In the genomic region with DNA sequence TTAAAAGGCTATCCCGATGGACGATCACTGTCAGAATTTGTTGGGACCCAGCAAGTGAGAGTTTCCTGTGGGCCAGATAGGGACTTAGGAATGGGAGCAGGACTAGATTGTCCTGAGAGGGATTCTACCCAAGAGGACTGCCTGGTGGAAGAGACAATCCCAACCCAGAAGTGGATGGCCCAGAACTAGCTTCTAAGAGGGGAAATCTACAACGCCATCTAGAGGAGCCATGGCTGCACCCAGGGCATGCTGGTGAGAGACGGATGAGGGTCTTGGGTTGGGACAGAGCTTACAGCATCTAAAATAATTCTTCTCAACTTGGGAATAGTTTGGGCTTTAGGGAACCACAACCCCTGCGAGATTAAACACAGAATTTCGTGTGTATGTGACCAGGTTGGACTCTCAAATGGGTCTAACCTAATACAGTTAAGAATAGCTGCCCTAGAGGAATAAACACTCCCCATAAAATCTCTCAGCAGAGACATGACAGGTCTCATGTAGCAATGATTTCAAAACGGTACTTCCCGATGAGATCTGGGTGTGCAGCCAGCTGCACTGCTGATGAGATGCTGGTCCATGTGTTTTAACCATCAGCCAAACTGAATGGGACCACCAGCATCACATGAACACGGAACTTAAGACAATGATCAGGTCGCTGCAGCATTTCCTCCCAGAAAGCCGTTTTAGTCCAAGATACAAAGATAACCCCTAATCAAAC, we compare ENCODE assay signal across 21 cellular contexts. TPM values are rescaled to one million over a fixed set of nuclear protein-coding genes. Genes with fewer than 3 reads are reported as not detected.
DNase-seq lines count a peak whose midpoint lies in the region; TF ChIP-seq lines count a peak whose summit lies in the region.
"Had no signal": no experiment of that assay in that cellular context is flagged by ENCODE, and none has a peak within 500 bp of the region (broad histone marks: within the 10 kb centered on the region; RNA-seq: fewer than 3 reads in every experiment).

No MANE protein-coding gene starts in this region.

- no peaks in the 10 kb centered on the region for H3K36me3 ChIP-seq in Karpas-422 (ENCODE audit: insufficient read depth, low read length)
- H3K36me3 ChIP-seq in endodermal cell (ENCODE audit: control insufficient read depth, insufficient read depth, low read length), result no peaks in the 10 kb centered on the region
- H3K36me3 ChIP-seq in rectal smooth muscle tissue (ENCODE audit: control insufficient read depth, insufficient read depth, low read length), result no peaks in the 10 kb centered on the region
- H3K36me3 ChIP-seq: HAP-1 had no signal

- H3K27ac Mint-ChIP-seq in endodermal cell, result no peak overlapping the region
- H3K27ac Mint-ChIP-seq: activated T-helper 1 cell treated with anti-CD3 and anti-CD28 coated beads, Interleukin-12 subunit alpha, Interleukin-12 subunit beta, Interleukin-2, Interleukin-4 antibody, amounts not matched to agents 30 ng/mL and 10 ng/mL and 1 ng/mL, durations not matched to agents 14 hours and 24 hours and 36 hours; CD4-positive, alpha-beta memory T cell; natural killer cell treated with Interleukin-12 subunit alpha and Interleukin-12 subunit beta and Interleukin-15 and Interleukin-18, amount 100 ng/mL, for 72 hours; type B pancreatic cell had no signal

- DNase-seq in Karpas-422 (peak; percentile 48), endodermal cell (peak; percentile 65), DMS79 (lab: John Stamatoyannopoulos, UW) (no peak), caudate nucleus (lab: John Stamatoyannopoulos, UW) (no peak)
- DNase-seq in stimulated activated CD4-positive, alpha-beta T cell treated with anti-CD3 and anti-CD28 coated beads, Interleukin-4, amount 100 ng/mL, for 24 hours, result no peak
- DNase-seq: activated CD4-positive, alpha-beta T cell treated with anti-CD3 and anti-CD28 coated beads, Interleukin-2, amount 50 U/mL, for 48 hours; CD4-positive, alpha-beta memory T cell; GF-D8; Kasumi-1; NCI-H1930; retina; SHP77 treated with DMSO at 0.1 percent for 48 hours; stimulated activated CD4-positive, alpha-beta T cell treated with anti-CD3 and anti-CD28 coated beads, Interleukin-4, amount 100 ng/mL, for 4 hours had no signal

- H3K9me3 ChIP-seq in Karpas-422 (ENCODE audit: low read length) (no peaks in the 10 kb centered on the region), endodermal cell (ENCODE audit: control insufficient read depth, low read length) (peaks cover 6% of the 10 kb centered on the region)
- H3K9me3 ChIP-seq: HAP-1 had no signal

- WGBS in endodermal cell (ENCODE audit: insufficient coverage in 1 of 2, insufficient read length in 1 of 2), 2 experiments, result 92 to 97% methylated on average over 8 to 11 of the region's 11 CpGs

- H3K4me2 ChIP-seq in Karpas-422 (ENCODE audit: low read depth, low read length, poor library complexity, severe bottlenecking), result no peak overlapping the region

- no peak overlapping the region for H3K4me3 Mint-ChIP-seq in endodermal cell
- H3K4me3 Mint-ChIP-seq: activated T-helper 1 cell treated with anti-CD3 and anti-CD28 coated beads, Interleukin-12 subunit alpha, Interleukin-12 subunit beta, Interleukin-2, Interleukin-4 antibody, amounts not matched to agents 30 ng/mL and 10 ng/mL and 1 ng/mL, durations not matched to agents 14 hours and 24 hours and 36 hours; CD4-positive, alpha-beta memory T cell; natural killer cell treated with Interleukin-12 subunit alpha and Interleukin-12 subunit beta and Interleukin-15 and Interleukin-18, amount 100 ng/mL, for 72 hours; type B pancreatic cell had no signal

- no peak overlapping the region for H2AFZ ChIP-seq in Karpas-422 (ENCODE audit: low read length)

- H3K27me3 ChIP-seq in Karpas-422 (ENCODE audit: low read length) (no peaks in the 10 kb centered on the region), endodermal cell (ENCODE audit: control insufficient read depth, insufficient read depth, low read length, poor library complexity, severe bottlenecking) (no peaks in the 10 kb centered on the region), rectal smooth muscle tissue (ENCODE audit: control insufficient read depth, insufficient read depth, low read length) (no peaks in the 10 kb centered on the region)

- H3K9me3 Mint-ChIP-seq in endodermal cell, result no peaks in the 10 kb centered on the region
- H3K9me3 Mint-ChIP-seq: activated T-helper 1 cell treated with anti-CD3 and anti-CD28 coated beads, Interleukin-12 subunit alpha, Interleukin-12 subunit beta, Interleukin-2, Interleukin-4 antibody, amounts not matched to agents 30 ng/mL and 10 ng/mL and 1 ng/mL, durations not matched to agents 14 hours and 24 hours and 36 hours; natural killer cell treated with Interleukin-12 subunit alpha and Interleukin-12 subunit beta and Interleukin-15 and Interleukin-18, amount 100 ng/mL, for 72 hours; type B pancreatic cell had no signal

- H3K36me3 Mint-ChIP-seq in endodermal cell (ENCODE audit: low read depth), result no peaks in the 10 kb centered on the region
- H3K36me3 Mint-ChIP-seq: CD4-positive, alpha-beta memory T cell; natural killer cell treated with Interleukin-12 subunit alpha and Interleukin-12 subunit beta and Interleukin-15 and Interleukin-18, amount 100 ng/mL, for 72 hours; type B pancreatic cell had no signal

- H3K9me2 ChIP-seq in Karpas-422 (replicated peaks; ENCODE audit: insufficient read depth, low read length), result no peaks in the 10 kb centered on the region

- no peak overlapping the region for H3K27ac ChIP-seq in Karpas-422 (ENCODE audit: low read length)
- no peak overlapping the region for H3K27ac ChIP-seq in endodermal cell (ENCODE audit: low read depth, low read length)
- H3K27ac ChIP-seq in rectal smooth muscle tissue (ENCODE audit: low read depth, low read length), result peak overlapping the region; percentile 13
- no peak overlapping the region for H3K27ac ChIP-seq in caudate nucleus (ENCODE audit: low read depth, low read length)
- H3K27ac ChIP-seq: HL-60 had no signal

- TF ChIP-seq CTCF in GM12872 (IDR thresholded peaks at IDR 0.05; ENCODE audit: insufficient read depth, low read depth, low read length) (peak; percentile 27; the same call in 2 of the 3 replicates), endodermal cell (conservative IDR thresholded peaks at IDR 0.05) (peak; percentile 55)

- no peak overlapping the region for H3K9ac ChIP-seq in Karpas-422 (ENCODE audit: low read length)
- no peak overlapping the region for H3K9ac ChIP-seq in endodermal cell (ENCODE audit: extremely low read depth, low read length, poor library complexity, severe bottlenecking)
- no peak overlapping the region for H3K9ac ChIP-seq in rectal smooth muscle tissue (ENCODE audit: low read length)

- no peak overlapping the region for H3K4me3 ChIP-seq in Karpas-422 (ENCODE audit: low read length)
- H3K4me3 ChIP-seq in endodermal cell (ENCODE audit: low read length), result no peak overlapping the region
- H3K4me3 ChIP-seq in rectal smooth muscle tissue (ENCODE audit: low read length), result no peak overlapping the region
- H3K4me3 ChIP-seq: HAP-1, lung had no signal

- no peaks in the 10 kb centered on the region for H4K20me1 ChIP-seq in Karpas-422 (ENCODE audit: insufficient read depth, low read depth, low read length)

- H3K27me3 Mint-ChIP-seq in endodermal cell (ENCODE audit: insufficient read depth), result peaks cover 9% of the 10 kb centered on the region
- H3K27me3 Mint-ChIP-seq: type B pancreatic cell had no signal

- no peaks in the 10 kb centered on the region for H3K4me1 ChIP-seq in Karpas-422 (ENCODE audit: low read length)
- no peaks in the 10 kb centered on the region for H3K4me1 ChIP-seq in endodermal cell (ENCODE audit: control insufficient read depth, insufficient read depth, low read length)
- peaks cover 12% of the 10 kb centered on the region for H3K4me1 ChIP-seq in rectal smooth muscle tissue (ENCODE audit: control insufficient read depth, insufficient read depth, low read length)
- H3K4me1 ChIP-seq: HAP-1 had no signal

- H3K4me1 Mint-ChIP-seq in endodermal cell, result no peaks in the 10 kb centered on the region
- H3K4me1 Mint-ChIP-seq: CD4-positive, alpha-beta memory T cell had no signal

- H3K79me2 ChIP-seq in Karpas-422 (ENCODE audit: low read length), result no peaks in the 10 kb centered on the region

RNA-seq across cellular contexts. Expression of gene CCBE1, which starts 50.8 kb away (rescaled TPM):
- total RNA-seq in Karpas-422 (2014; rRNA removed; shearing (Covaris generic); ENCODE audit: low replicate concordance), result not detected in 2 replicates
- total RNA-seq in endodermal cell, result 1 to 10 TPM in 1 of 2 donors, under 1 TPM in 1; 1.00 to 2.9 TPM
- 2.2 TPM for polyA plus RNA-seq in endodermal cell (2013, experiment 1 of 2)
- polyA plus RNA-seq in endodermal cell (2013, experiment 2 of 2), result 3.4 TPM
- total RNA-seq: activated T-helper 1 cell treated with anti-CD3 and anti-CD28 coated beads, Interleukin-12 subunit alpha, Interleukin-12 subunit beta, Interleukin-2, Interleukin-4 antibody, amounts not matched to agents 30 ng/mL and 10 ng/mL and 1 ng/mL, durations not matched to agents 14 hours and 24 hours and 36 hours; CD4-positive, alpha-beta memory T cell; natural killer cell treated with Interleukin-12 subunit alpha and Interleukin-12 subunit beta and Interleukin-15 and Interleukin-18, amount 100 ng/mL, for 72 hours had no signal
- polyA plus RNA-seq: CD4-positive, alpha-beta memory T cell had no signal

Comparison
In these comparisons a context has a peak if more than half of its experiments do, and no peak if none do; other contexts are left out.
1. DNase-seq: peak in Karpas-422 (single experiment) and endodermal cell (single experiment); none in DMS79 (single experiment), caudate nucleus (0 of 61) and stimulated activated CD4-positive, alpha-beta T cell treated with anti-CD3 and anti-CD28 coated beads, Interleukin-4, amount 100 ng/mL, for 24 hours (single experiment).